In genomic region chr22:41382610-41383009, GRCh38 we compare ENCODE assay signal across 8 cellular contexts. TPM values are rescaled to one million over a fixed set of nuclear protein-coding genes. Genes with fewer than 3 reads are reported as not detected.
DNase-seq lines count a peak whose midpoint lies in the region; ATAC-seq, FAIRE-seq and TF ChIP-seq lines count a peak whose summit lies in the region.

No MANE protein-coding gene starts in this region.

- no peaks in the 10 kb centered on the region for H3K79me2 ChIP-seq in K562 (ENCODE audit: control insufficient read depth, insufficient read depth, low read length)

- peak overlapping the region; percentile 86 for H3K4me3 ChIP-seq in K562
- H3K4me3 ChIP-seq in upper lobe of left lung: peak overlapping the region; percentile 59 to 97 (median 94)

- H3K27me3 Mint-ChIP-seq in activated naive CD4-positive, alpha-beta T cell treated with anti-CD3 and anti-CD28 coated beads, Interleukin-2, amount 50 U/mL, for 24 hours: no peaks in the 10 kb centered on the region

- H3K9ac ChIP-seq in K562 (ENCODE audit: insufficient read depth in 1 of 2, low read depth in 2 of 2, low read length in 2 of 2): peak overlapping the region in 1 of 2 experiments; percentile 70; a peak in 1 of 4 replicates

- TF ChIP-seq POLR2A in K562 (conservative IDR thresholded peaks at IDR 0.05) (no peak), upper lobe of left lung (IDR thresholded peaks at IDR 0.05) (no peak)

- H3K27me3 ChIP-seq in K562 (ENCODE audit: control insufficient read depth in 2 of 2, insufficient read depth in 2 of 2, low read length in 2 of 2): no peaks in the 10 kb centered on the region
- no peaks in the 10 kb centered on the region for H3K27me3 ChIP-seq in upper lobe of left lung

- no peaks in the 10 kb centered on the region for H3K9me3 Mint-ChIP-seq in activated naive CD4-positive, alpha-beta T cell treated with anti-CD3 and anti-CD28 coated beads, Interleukin-2, amount 50 U/mL, for 24 hours

- ATAC-seq in K562 (no peak), upper lobe of left lung (ENCODE audit: low FRiP score in 2 of 2) (no peak), GM18868 (IDR thresholded peaks at IDR 0.05; ENCODE audit: unreplicated experiment) (no peak), HG03097 (IDR thresholded peaks at IDR 0.05; ENCODE audit: low FRiP score, unreplicated experiment) (no peak)

- in situ Hi-C loops in K562 (cut with MboI): no loop called here

- no TSS peak for BruUV-seq in K562 (replicated peaks; lab: Mats Ljungman, UMichigan)

- no peaks in the 10 kb centered on the region for H3K9me1 ChIP-seq in K562 (ENCODE audit: control insufficient read depth, insufficient read depth, low read length)

- H3K36me3 Mint-ChIP-seq in activated naive CD4-positive, alpha-beta T cell treated with anti-CD3 and anti-CD28 coated beads, Interleukin-2, amount 50 U/mL, for 24 hours: no peaks in the 10 kb centered on the region

- no peak for TF ChIP-seq RAD21 in K562 (CRISPR knock-in tag; conservative IDR thresholded peaks at IDR 0.05 in 1 of 2, IDR thresholded peaks at IDR 0.05 in 1 of 2)

- H3K36me3 ChIP-seq in K562 (ENCODE audit: control insufficient read depth, insufficient read depth, low read length) (no peaks in the 10 kb centered on the region), upper lobe of left lung (peaks cover 0 to 7% (median 5%) of the 10 kb centered on the region in 4 donors)

- peaks cover 23% of the 10 kb centered on the region for H3K4me1 Mint-ChIP-seq in activated naive CD4-positive, alpha-beta T cell treated with anti-CD3 and anti-CD28 coated beads, Interleukin-2, amount 50 U/mL, for 24 hours

- POLR2A ChIA-PET in K562 (lab: Yijun Ruan, JAX): interaction anchor here (0.8 kb wide), 1 partner anchor 29 kb away, joined by 3 read pairs; no protein-coding TSS in a partner anchor

- H3K27ac ChIP-seq in K562 (ENCODE audit: extremely low read depth, low read depth, low read length): no peak overlapping the region
- peak overlapping the region; percentile 95 to 98 (median 96) for H3K27ac ChIP-seq in upper lobe of left lung

- H3K9me3 ChIP-seq in K562 (replicated peaks; ENCODE audit: control insufficient read depth, insufficient read depth, low read depth, low read length) (no peaks in the 10 kb centered on the region), upper lobe of left lung (no peaks in the 10 kb centered on the region)

- no peak for FAIRE-seq in K562 (lab: Jason Lieb, UNC)

- H2AFZ ChIP-seq in K562 (ENCODE audit: low read depth, low read length): peak overlapping the region; percentile 56

- peak overlapping the region; percentile 86 for H3K4me3 Mint-ChIP-seq in activated naive CD4-positive, alpha-beta T cell treated with anti-CD3 and anti-CD28 coated beads, Interleukin-2, amount 50 U/mL, for 24 hours

- no peaks in the 10 kb centered on the region for H4K20me1 ChIP-seq in K562 (replicated peaks; ENCODE audit: control insufficient read depth, insufficient read depth, low read length)

- peak overlapping the region; percentile 59 for H3K4me2 ChIP-seq in K562 (ENCODE audit: insufficient read depth, low read length)

- H3K4me1 ChIP-seq in K562 (replicated peaks in 1 of 2; ENCODE audit: control insufficient read depth in 2 of 2, insufficient read depth in 2 of 2, low read length in 2 of 2): peaks cover 2 to 28% of the 10 kb centered on the region in 2 experiments; a peak in 4 of 5 replicates
- peaks cover 11 to 30% (median 23%) of the 10 kb centered on the region in 4 donors for H3K4me1 ChIP-seq in upper lobe of left lung

- peak overlapping the region; percentile 59 for H3K27ac Mint-ChIP-seq in activated naive CD4-positive, alpha-beta T cell treated with anti-CD3 and anti-CD28 coated beads, Interleukin-2, amount 50 U/mL, for 24 hours

- CTCF ChIA-PET in K562 (lab: Yijun Ruan, JAX; ENCODE audit: low intra/inter-chr PET ratio): no interaction called here

- 49% methylated on average over 13 of the region's 19 CpGs for WGBS in K562 (ENCODE audit: insufficient coverage, low coverage, missing lambda C conversion rate)
- WGBS in upper lobe of left lung, 2 donors: 21 to 47% methylated on average over 6 to 19 of the region's 19 CpGs

- TF ChIP-seq CTCF in K562 (IDR thresholded peaks at IDR 0.05 in 2 of 3, conservative IDR thresholded peaks at IDR 0.05 in 1 of 3; ENCODE audit: insufficient read depth in 2 of 3, low read depth in 1 of 3, low read length in 3 of 3): no peak
- TF ChIP-seq CTCF in upper lobe of left lung (IDR thresholded peaks at IDR 0.05): no peak

- TF ChIP-seq EP300 in K562 (IDR thresholded peaks at IDR 0.05; ENCODE audit: low read length): no peak
- no peak for TF ChIP-seq EP300 in upper lobe of left lung (IDR thresholded peaks at IDR 0.05)

- no peak for DNase-seq in activated naive CD4-positive, alpha-beta T cell (lab: John Stamatoyannopoulos, UW)
- DNase-seq in K562 (ENCODE audit: extremely low read depth in 1 of 4, low spot score in 3 of 4) (peak in 1 of 4 experiments; percentile 20), medulla oblongata (ENCODE audit: extremely low spot score) (peak; percentile 37), upper lobe of left lung (no peak), NOMO-1 treated with DMSO at 0.1 percent for 48 hours (lab: John Stamatoyannopoulos, UW; ENCODE audit: unreplicated experiment) (no peak)

- intact Hi-C loops in K562 (cut with micrococcal nuclease): loop anchor here (5.0 kb wide), 1 partner anchor 95 kb away; the partner anchor contains the start of gene RANGAP1

TF ChIP-seq in K562, 482 proteins besides CTCF, POLR2A, EP300 and RAD21:
- TF ChIP-seq TARDBP (IDR thresholded peaks at IDR 0.05): no peak
- no peak for TF ChIP-seq E4F1 (CRISPR knock-in tag; IDR thresholded peaks at IDR 0.05; ENCODE audit: borderline replicate concordance)

RNA-seq across cellular contexts. Expression of gene TEF, which starts 0.9 kb away (rescaled TPM):
- 1.4 and 6.6 TPM in 2 replicates for total RNA-seq in K562 (2011; cell fraction: chromatin; rRNA removed; ENCODE audit: low replicate concordance)
- total RNA-seq in K562 (2011; cell fraction: nucleolus; rRNA removed): 2.4 and 2.8 TPM in 2 replicates
- total RNA-seq in K562 (2011; cell fraction: nucleoplasm; rRNA removed): 1.9 and 3.0 TPM in 2 replicates
- total RNA-seq in K562 (2014; rRNA removed) (1.2 and 2.0 TPM in 2 replicates), K562 (2014; rRNA removed; fragmentation: Illumina TruSeq; extraction: Trizol) (0.69 and 0.96 TPM in 2 replicates), K562 (2015; rRNA removed; fragmentation: Illumina TruSeq; extraction: Trizol) (0.68 and 0.76 TPM in 2 replicates), K562 (2021) (1.6 and 2.8 TPM in 2 replicates), upper lobe of left lung (10 to 100 TPM; 12.6 to 41.8 (median 19.4) TPM)
- polyA plus RNA-seq in K562 (2011; rRNA removed) (3.1 and 3.2 TPM in 2 replicates), K562 (2014; fragmentation: Illumina TruSeq; extraction: Trizol) (1.8 and 2.1 TPM in 2 replicates), K562 (2014; fragmentation: Nextera tagmentation; extraction: Ambion mirVana) (under 1 TPM; 0.04 to 0.06 TPM), K562 (2014; rRNA removed) (0.90 and 1.4 TPM in 2 replicates)
- 1.4 and 4.5 TPM in 2 replicates for polyA plus RNA-seq in K562 (2011; cell fraction: cytosol; rRNA removed)
- 4.0 and 5.7 TPM in 2 replicates for polyA plus RNA-seq in K562 (2011; cell fraction: nucleus; rRNA removed)
- polyA plus RNA-seq in K562 (2012): 0.30 and 0.72 TPM in 2 replicates
- polyA minus RNA-seq in K562 (2011; rRNA and poly(A)+ RNA removed): 2.7 and 4.1 TPM in 2 replicates
- polyA minus RNA-seq in K562 (2011; cell fraction: cytosol; rRNA and poly(A)+ RNA removed): 0.67 and 1.4 TPM in 2 replicates
- polyA minus RNA-seq in K562 (2011; cell fraction: nucleus; rRNA and poly(A)+ RNA removed): 0.67 and 1.2 TPM in 2 replicates
